Comparison of ENCODE assay signal across 14 cellular contexts in genomic region chr3:160641675-160642330, GRCh38. TPM values are rescaled to one million over a fixed set of nuclear protein-coding genes. Genes with fewer than 3 reads are reported as not detected.
DNase-seq lines count a peak whose midpoint lies in the region; ATAC-seq and TF ChIP-seq lines count a peak whose summit lies in the region.
"Had no signal": no experiment of that assay in that cellular context is flagged by ENCODE, and none has a peak within 500 bp of the region (broad histone marks: within the 10 kb centered on the region; RNA-seq: fewer than 3 reads in every experiment).

No MANE protein-coding gene starts in this region.

- H3K36me3 Mint-ChIP-seq in activated CD4-positive, alpha-beta T cell treated with anti-CD3 and anti-CD28 coated beads, Interleukin-2, amount 10 ng/mL, durations not matched to agents 24 days and 14 days (ENCODE audit: low read depth): no peaks in the 10 kb centered on the region

- POLR2A ChIA-PET in HEK293 (lab: Yijun Ruan, JAX): no interaction called here

- CTCF ChIA-PET in HEK293 (lab: Yijun Ruan, JAX): no interaction called here

- no peak overlapping the region for H3K27ac Mint-ChIP-seq in activated CD4-positive, alpha-beta T cell treated with anti-CD3 and anti-CD28 coated beads, Interleukin-2, amount 10 ng/mL, durations not matched to agents 24 days and 14 days
- H3K27ac Mint-ChIP-seq: activated B cell treated with CpG ODN at 0.5 μM for 24 hours; activated T-cell treated with anti-CD3 and anti-CD28 coated beads, Interleukin-2, amount 50 U/mL, for 24 hours; effector memory CD8-positive, alpha-beta T cell had no signal

- H3K9ac ChIP-seq in Karpas-422 (ENCODE audit: low read length): no peak overlapping the region

- H3K27me3 ChIP-seq in foreskin keratinocyte: no peaks in the 10 kb centered on the region
- H3K27me3 ChIP-seq in Karpas-422 (ENCODE audit: low read length): no peaks in the 10 kb centered on the region

- H3K27ac ChIP-seq in HEK293 (ENCODE audit: extremely low read depth, low read depth, low read length): no peak overlapping the region
- no peak overlapping the region for H3K27ac ChIP-seq in foreskin keratinocyte
- H3K27ac ChIP-seq in Karpas-422 (ENCODE audit: low read length): no peak overlapping the region
- H3K27ac ChIP-seq: SK-N-MC had no signal

- H3K9me2 ChIP-seq in Karpas-422 (replicated peaks; ENCODE audit: insufficient read depth, low read length): no peaks in the 10 kb centered on the region

- no peaks in the 10 kb centered on the region for H3K4me1 Mint-ChIP-seq in activated CD4-positive, alpha-beta T cell treated with anti-CD3 and anti-CD28 coated beads, Interleukin-2, amount 10 ng/mL, durations not matched to agents 24 days and 14 days
- H3K4me1 Mint-ChIP-seq: activated B cell treated with CpG ODN at 0.5 μM for 24 hours had no signal

- no peak overlapping the region for H3K4me2 ChIP-seq in Karpas-422 (ENCODE audit: low read depth, low read length, poor library complexity, severe bottlenecking)

- H3K4me3 ChIP-seq in HEK293 (ENCODE audit: low read depth, low read length): no peak overlapping the region
- H3K4me3 ChIP-seq in astrocyte of the cerebellum (ENCODE audit: low read depth, low read length): no peak overlapping the region
- no peak overlapping the region for H3K4me3 ChIP-seq in Karpas-422 (ENCODE audit: low read length)
- H3K4me3 ChIP-seq: SK-N-MC had no signal

- TF ChIP-seq CTCF in HEK293 (tag by site-specific recombination; IDR thresholded peaks at IDR 0.05) (no peak), astrocyte of the cerebellum (IDR thresholded peaks at IDR 0.05; ENCODE audit: low read depth, low read length, missing control alignments) (no peak), foreskin keratinocyte (conservative IDR thresholded peaks at IDR 0.05) (no peak)

- H4K20me1 ChIP-seq in Karpas-422 (ENCODE audit: insufficient read depth, low read depth, low read length): no peaks in the 10 kb centered on the region

- no peak overlapping the region for H3K4me3 Mint-ChIP-seq in activated CD4-positive, alpha-beta T cell treated with anti-CD3 and anti-CD28 coated beads, Interleukin-2, amount 10 ng/mL, durations not matched to agents 24 days and 14 days
- H3K4me3 Mint-ChIP-seq: activated B cell treated with CpG ODN at 0.5 μM for 24 hours; activated T-cell treated with anti-CD3 and anti-CD28 coated beads, Interleukin-2, amount 50 U/mL, for 24 hours; effector memory CD8-positive, alpha-beta T cell had no signal

- H3K36me3 ChIP-seq in HEK293 (ENCODE audit: control insufficient read depth in 2 of 2, insufficient read depth in 1 of 2, low read length in 2 of 2) (no peaks in the 10 kb centered on the region), Karpas-422 (ENCODE audit: insufficient read depth, low read length) (no peaks in the 10 kb centered on the region)

- H3K4me1 ChIP-seq in HEK293 (ENCODE audit: control insufficient read depth, insufficient read depth, low read length): 0 out of 2 replicates have a peak, but pooled peaks cover 2% of the 10 kb centered on the region
- H3K4me1 ChIP-seq in foreskin keratinocyte: no peaks in the 10 kb centered on the region
- H3K4me1 ChIP-seq in Karpas-422 (ENCODE audit: low read length): no peaks in the 10 kb centered on the region

- intact Hi-C loops in activated CD4-positive, alpha-beta T cell treated with anti-CD3 and anti-CD28 coated beads, Interleukin-2, amount 10 ng/mL, durations not matched to agents 24 days and 14 days (cut with micrococcal nuclease): no loop called here

- H3K27me3 Mint-ChIP-seq in activated CD4-positive, alpha-beta T cell treated with anti-CD3 and anti-CD28 coated beads, Interleukin-2, amount 10 ng/mL, durations not matched to agents 24 days and 14 days: peaks cover 4% of the 10 kb centered on the region
- H3K27me3 Mint-ChIP-seq: activated B cell treated with CpG ODN at 0.5 μM for 24 hours; activated T-cell treated with anti-CD3 and anti-CD28 coated beads, Interleukin-2, amount 50 U/mL, for 24 hours; effector memory CD8-positive, alpha-beta T cell had no signal

- in situ Hi-C loops in astrocyte of the cerebellum (cut with HindIII; ENCODE audit: low sequenced_read_pairs): no loop called here

- DNase-seq in A172 (ENCODE audit: low spot score) (peak; percentile 66), astrocyte of the cerebellum (ENCODE audit: low read depth) (peak; percentile 8), foreskin keratinocyte (peak in 1 of 2 donors; percentile 50), Karpas-422 (no peak), NCI-H2171 treated with DMSO at 0.1 percent for 48 hours (lab: John Stamatoyannopoulos, UW) (no peak)
- no peak for DNase-seq in activated CD4-positive, alpha-beta T cell treated with anti-CD3 and anti-CD28 coated beads, Interleukin-2, amount 10 ng/mL, durations not matched to agents 24 days and 14 days
- DNase-seq: activated B cell treated with CpG ODN at 0.5 μM for 24 hours; activated T-cell treated with anti-CD3 and anti-CD28 coated beads, Interleukin-2, amount 50 U/mL, for 24 hours; DMS 273 treated with DMSO at 0.1 percent for 48 hours; effector memory CD8-positive, alpha-beta T cell; NCI-H1436 treated with DMSO at 0.1 percent for 48 hours had no signal

- H3K9me3 Mint-ChIP-seq in activated CD4-positive, alpha-beta T cell treated with anti-CD3 and anti-CD28 coated beads, Interleukin-2, amount 10 ng/mL, durations not matched to agents 24 days and 14 days: no peaks in the 10 kb centered on the region
- H3K9me3 Mint-ChIP-seq: activated B cell treated with CpG ODN at 0.5 μM for 24 hours; activated T-cell treated with anti-CD3 and anti-CD28 coated beads, Interleukin-2, amount 50 U/mL, for 24 hours; effector memory CD8-positive, alpha-beta T cell had no signal

- H2AFZ ChIP-seq in Karpas-422 (ENCODE audit: low read length): no peak overlapping the region

- H3K9me3 ChIP-seq in HEK293 (ENCODE audit: control insufficient read depth, insufficient read depth, low read depth, low read length) (no peaks in the 10 kb centered on the region), Karpas-422 (ENCODE audit: low read length) (no peaks in the 10 kb centered on the region)

- no peaks in the 10 kb centered on the region for H3K79me2 ChIP-seq in Karpas-422 (ENCODE audit: low read length)

- ATAC-seq in foreskin keratinocyte (peak; percentile 90), HG03354 (IDR thresholded peaks at IDR 0.05; ENCODE audit: poor library complexity, severe bottlenecking, unreplicated experiment) (no peak)
- ATAC-seq: effector memory CD8-positive, alpha-beta T cell had no signal

TF ChIP-seq in HEK293, 187 proteins besides CTCF, POLR2A, EP300 and RAD21:
- peak; percentile 74; the same call in 1 of the 2 replicates for TF ChIP-seq TRIM28 (IDR thresholded peaks at IDR 0.05; ENCODE audit: borderline replicate concordance, low read length)
- TF ChIP-seq ZNF362 (tag by site-specific recombination; IDR thresholded peaks at IDR 0.05): 0 out of 2 replicates have a peak, but pooled peaks have one; percentile 13
- TF ChIP-seq ZNF785 (tag by site-specific recombination; IDR thresholded peaks at IDR 0.05): no peak
- TF ChIP-seq ZEB2 (tag by site-specific recombination; IDR thresholded peaks at IDR 0.05): no peak
- no peak for TF ChIP-seq REST (tag by site-specific recombination; IDR thresholded peaks at IDR 0.05)
- peak; percentile 44 for TF ChIP-seq FEZF1 (tag by site-specific recombination; IDR thresholded peaks at IDR 0.05)
- TF ChIP-seq SALL2 (tag by site-specific recombination; IDR thresholded peaks at IDR 0.05; ENCODE audit: borderline replicate concordance): no peak
TF ChIP-seq in HEK293: peak in this region for 3.

RNA-seq across cellular contexts. Expression of gene ARL14, which starts 35.2 kb away (rescaled TPM):
- total RNA-seq in A172 (2014; rRNA removed; shearing (Covaris generic)): 0.21 and 0.43 TPM in 2 replicates
- 0.39 and 0.44 TPM in 2 replicates for total RNA-seq in foreskin keratinocyte
- 0.28 and 0.36 TPM in 2 replicates for polyA plus RNA-seq in foreskin keratinocyte
- not detected in 2 replicates for total RNA-seq in activated CD4-positive, alpha-beta T cell treated with anti-CD3 and anti-CD28 coated beads, Interleukin-2, amount 10 ng/mL, durations not matched to agents 24 days and 14 days
- not detected in 2 replicates for total RNA-seq in Karpas-422 (2014; rRNA removed; shearing (Covaris generic); ENCODE audit: low replicate concordance)

Comparison
In these comparisons a context has a peak if more than half of its experiments do, and no peak if none do; other contexts are left out.
1. DNase-seq: peak in A172 (single experiment) and astrocyte of the cerebellum (single experiment); none in activated CD4-positive, alpha-beta T cell treated with anti-CD3 and anti-CD28 coated beads, Interleukin-2, amount 10 ng/mL, durations not matched to agents 24 days and 14 days (single experiment), Karpas-422 (single experiment) and NCI-H2171 treated with DMSO at 0.1 percent for 48 hours (single experiment).